21 cellular contexts compared by ENCODE assay signal in the genomic region with DNA sequence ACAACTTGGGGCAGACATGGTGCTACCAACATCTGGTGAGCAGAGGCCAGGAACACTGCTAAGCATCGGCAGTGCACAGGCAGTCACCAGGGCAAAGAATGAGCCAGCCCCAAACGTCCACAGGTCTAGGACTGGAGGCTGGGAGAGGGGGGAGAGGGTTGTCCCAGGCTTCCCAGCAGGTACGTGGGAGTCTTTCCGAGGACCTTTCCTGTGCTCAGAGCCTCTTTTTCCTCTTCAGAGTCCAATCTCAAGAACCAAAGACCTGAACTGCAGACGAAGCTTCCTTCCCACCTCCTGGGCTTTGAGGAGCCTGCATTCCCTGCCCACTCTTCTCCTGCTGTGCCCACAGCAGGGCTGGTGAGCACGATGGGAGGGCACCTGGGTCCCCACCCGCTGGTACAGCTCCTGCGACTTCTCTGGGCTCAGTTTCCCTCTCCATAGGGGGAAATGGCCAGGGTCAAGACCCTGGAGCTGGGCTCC. TPM values are rescaled to one million over a fixed set of nuclear protein-coding genes. Genes with fewer than 3 reads are reported as not detected.
DNase-seq lines count a peak whose midpoint lies in the region; ATAC-seq and TF ChIP-seq lines count a peak whose summit lies in the region.
"Had no signal": no experiment of that assay in that cellular context is flagged by ENCODE, and none has a peak within 500 bp of the region (broad histone marks: within the 10 kb centered on the region; RNA-seq: fewer than 3 reads in every experiment).

No MANE protein-coding gene starts in this region.

- H3K9me1 ChIP-seq in IMR-90 (ENCODE audit: insufficient read depth, low read length), result no peaks in the 10 kb centered on the region

- no peak overlapping the region for H3K9ac ChIP-seq in SK-N-SH
- no peak overlapping the region for H3K9ac ChIP-seq in IMR-90 (ENCODE audit: low read depth, low read length)
- H3K9ac ChIP-seq in mesenchymal stem cell (ENCODE audit: low read length), result no peak overlapping the region
- H3K9ac ChIP-seq: KMS-11 had no signal

- H3K9me2 ChIP-seq in SK-N-SH, result no peaks in the 10 kb centered on the region

- WGBS in SK-N-SH (ENCODE audit: low lambda C conversion rate), result 34% methylated on average over 5 of the region's 8 CpGs
- WGBS in IMR-90 (ENCODE audit: extremely low coverage in 2 of 2, insufficient read length in 1 of 2), 2 experiments, result 79% methylated on average over 2 of the region's 8 CpGs; no CpG with 5 or more reads in 1 of the 2 experiments
- 88% methylated on average over 8 of the region's 8 CpGs for WGBS in mesenchymal stem cell

- H2BK20ac ChIP-seq in IMR-90 (ENCODE audit: low read depth, low read length), result no peak overlapping the region; the same call in 1 of the 2 replicates

- H4K20me1 ChIP-seq in SK-N-SH (ENCODE audit: insufficient read depth) (no peaks in the 10 kb centered on the region), IMR-90 (ENCODE audit: insufficient read depth, low read length) (no peaks in the 10 kb centered on the region)

- H3K4me3 ChIP-seq in SK-N-SH (ENCODE audit: low read depth in 2 of 2, low read length in 1 of 2), result no peak overlapping the region
- no peak overlapping the region for H3K4me3 ChIP-seq in IMR-90 (ENCODE audit: insufficient read depth, low read depth, low read length)
- no peak overlapping the region for H3K4me3 ChIP-seq in mesenchymal stem cell (ENCODE audit: insufficient read depth in 1 of 2, low read depth in 1 of 2, low read length in 2 of 2)
- no peak overlapping the region for H3K4me3 ChIP-seq in brain microvascular endothelial cell (ENCODE audit: low read depth, low read length)
- H3K4me3 ChIP-seq: GM23338 had no signal

- intact Hi-C loops in IMR-90 (cut with micrococcal nuclease) (no loop called here), posterior vena cava (cut with DNase I) (no loop called here)

- no peak for TF ChIP-seq CTCF in SK-N-SH (IDR thresholded peaks at IDR 0.05)
- no peak for TF ChIP-seq CTCF in IMR-90 (conservative IDR thresholded peaks at IDR 0.05; ENCODE audit: low read depth, low read length)
- no peak for TF ChIP-seq CTCF in brain microvascular endothelial cell (IDR thresholded peaks at IDR 0.05; ENCODE audit: low read depth, low read length, missing control alignments)

- H3K79me2 ChIP-seq in SK-N-SH (ENCODE audit: insufficient read depth), result no peaks in the 10 kb centered on the region

- H4K91ac ChIP-seq in IMR-90 (ENCODE audit: insufficient read depth, low read depth, low read length), result no peak overlapping the region
- peak overlapping the region; percentile 98 for H4K91ac ChIP-seq in mesenchymal stem cell (ENCODE audit: low read length)

- H3K4me2 ChIP-seq in SK-N-SH, result no peak overlapping the region
- H3K4me2 ChIP-seq in IMR-90 (ENCODE audit: low read depth, low read length), result no peak overlapping the region
- H3K4me2 ChIP-seq in mesenchymal stem cell (ENCODE audit: low read length, poor library complexity, severe bottlenecking), result no peak overlapping the region
- H3K4me2 ChIP-seq: GM23338, KMS-11 had no signal

- H2AFZ ChIP-seq in SK-N-SH (ENCODE audit: low read depth), result no peak overlapping the region
- peak overlapping the region; percentile 1 for H2AFZ ChIP-seq in IMR-90 (replicated peaks; ENCODE audit: low read length, poor library complexity)
- H2AFZ ChIP-seq in mesenchymal stem cell (ENCODE audit: low read depth, low read length), result no peak overlapping the region
- H2AFZ ChIP-seq: GM23338 had no signal

- H2BK15ac ChIP-seq in IMR-90 (ENCODE audit: low read depth, low read length) (no peak overlapping the region), mesenchymal stem cell (ENCODE audit: low read depth, poor library complexity, severe bottlenecking) (peak overlapping the region; percentile 89)

- H3K18ac ChIP-seq in IMR-90 (ENCODE audit: low read depth, low read length) (peak overlapping the region; percentile 8; the same call in 1 of the 2 replicates), mesenchymal stem cell (ENCODE audit: low read depth in 1 of 2, low read length in 2 of 2) (peak overlapping the region; percentile 95 to 97)

- H2AK5ac ChIP-seq in IMR-90 (ENCODE audit: low read depth, low read length), result peak overlapping the region; percentile 59; the same call in 1 of the 2 replicates
- H2AK5ac ChIP-seq in mesenchymal stem cell (ENCODE audit: low read length, severe bottlenecking), result no peak overlapping the region

- H3K4me1 ChIP-seq in SK-N-SH (ENCODE audit: control insufficient read depth in 1 of 2, insufficient read depth in 2 of 2, low read depth in 1 of 2, low read length in 1 of 2), result peaks cover 0 to 90% of the 10 kb centered on the region in 2 experiments; a peak in 2 of 4 replicates
- peaks cover 9% of the 10 kb centered on the region; the same call in 1 of the 2 replicates for H3K4me1 ChIP-seq in IMR-90 (ENCODE audit: control insufficient read depth, insufficient read depth, low read length)
- H3K4me1 ChIP-seq in mesenchymal stem cell (ENCODE audit: control insufficient read depth, insufficient read depth, low read depth, low read length), result peaks cover 4% of the 10 kb centered on the region

- no peak overlapping the region for H2BK5ac ChIP-seq in IMR-90 (ENCODE audit: low read depth, low read length, poor library complexity, severe bottlenecking)
- H2BK5ac ChIP-seq in mesenchymal stem cell (ENCODE audit: low read depth, low read length, poor library complexity, severe bottlenecking), result no peak overlapping the region

- H3K4ac ChIP-seq in IMR-90 (ENCODE audit: low read depth, low read length) (peak overlapping the region; percentile 34; the same call in 1 of the 2 replicates), mesenchymal stem cell (ENCODE audit: low read depth in 1 of 2, low read length in 2 of 2) (peak overlapping the region; percentile 75 to 87)

- ATAC-seq in SK-N-SH treated with all-trans-retinoic acid at 6 μM for 48 hours (no peak; the same call in 2 of the 3 replicates), IMR-90 (ENCODE audit: low read depth) (peak; percentile 19; the same call in 1 of the 2 replicates)
- ATAC-seq: GM23338, HCT116, HepG2, PC-3 had no signal

- H3K23ac ChIP-seq in IMR-90 (ENCODE audit: low read depth, low read length) (no peak overlapping the region), mesenchymal stem cell (ENCODE audit: low read length in 2 of 2) (peak overlapping the region in 1 of 2 experiments; percentile 87)

- dilution Hi-C loops in IMR-90 (cut with HindIII; ENCODE audit: low sequenced_read_pairs, unreplicated experiment), result no loop called here

- H3K27ac ChIP-seq in SK-N-SH (ENCODE audit: low read depth in 2 of 2, low read length in 1 of 2) (peak overlapping the region in 1 of 2 experiments; percentile 100; a peak in 2 of 4 replicates), IMR-90 (ENCODE audit: insufficient read depth, low read length) (no peak overlapping the region), mesenchymal stem cell (ENCODE audit: low read length, poor library complexity, severe bottlenecking) (no peak overlapping the region), brain microvascular endothelial cell (no peak overlapping the region)
- H3K27ac ChIP-seq: 22Rv1, KMS-11 had no signal

- TF ChIP-seq POLR2A in IMR-90 (IDR thresholded peaks at IDR 0.05; ENCODE audit: low read depth, low read length), result no peak

- H2BK120ac ChIP-seq in IMR-90 (ENCODE audit: low read depth, low read length) (peak overlapping the region; percentile 63; the same call in 1 of the 2 replicates), mesenchymal stem cell (ENCODE audit: low read depth, low read length) (peak overlapping the region; percentile 92)

- no peak overlapping the region for H3K56ac ChIP-seq in IMR-90 (ENCODE audit: extremely low read depth, insufficient read depth, low read length)

- H3K27me3 ChIP-seq in SK-N-SH (ENCODE audit: insufficient read depth) (no peaks in the 10 kb centered on the region), IMR-90 (ENCODE audit: control insufficient read depth, insufficient read depth, low read length) (peaks cover 24% of the 10 kb centered on the region; the same call in 1 of the 2 replicates), mesenchymal stem cell (ENCODE audit: control insufficient read depth in 1 of 2, insufficient read depth in 1 of 2, low read length in 2 of 2) (peaks cover 18 to 91% of the 10 kb centered on the region in 2 experiments), brain microvascular endothelial cell (replicated peaks) (no peaks in the 10 kb centered on the region)

- H3K79me1 ChIP-seq in IMR-90 (ENCODE audit: low read depth in 1 of 2, low read length in 2 of 2), result no peaks in the 10 kb centered on the region
- H3K79me1 ChIP-seq in mesenchymal stem cell (replicated peaks; ENCODE audit: low read length, poor library complexity, severe bottlenecking), result no peaks in the 10 kb centered on the region

- no peaks in the 10 kb centered on the region for H3K9me3 ChIP-seq in SK-N-SH
- peaks cover 10% of the 10 kb centered on the region for H3K9me3 ChIP-seq in IMR-90 (ENCODE audit: control insufficient read depth, insufficient read depth, low read length)
- peaks cover 8% of the 10 kb centered on the region for H3K9me3 ChIP-seq in mesenchymal stem cell (ENCODE audit: control insufficient read depth, low read length)

- no peak overlapping the region for H3K14ac ChIP-seq in IMR-90 (replicated peaks; ENCODE audit: low read depth, low read length)
- H3K14ac ChIP-seq in mesenchymal stem cell (ENCODE audit: low read length in 2 of 2), result peak overlapping the region in 1 of 2 experiments; percentile 49

- CTCF ChIA-PET in SK-N-SH (lab: Yijun Ruan, JAX), result interaction anchor here (1.2 to 1.7 kb wide), 4 partner anchors 125 to 335 kb away, joined by 3 to 5 read pairs (median 3); no protein-coding TSS in a partner anchor
- CTCF ChIA-PET in IMR-90 (lab: Yijun Ruan, JAX), result interaction anchor here (0.6 kb wide), 1 partner anchor 920 kb away, joined by 3 read pairs; no protein-coding TSS in a partner anchor

- POLR2A ChIA-PET in SK-N-SH (lab: Yijun Ruan, JAX), result interaction anchor here (1.1 kb wide), 1 partner anchor 8 kb away, joined by 3 read pairs; no protein-coding TSS in a partner anchor
- POLR2A ChIA-PET in IMR-90 (lab: Charles Lee; ENCODE audit: unreplicated experiment), result no interaction called here

- H2BK12ac ChIP-seq in mesenchymal stem cell (ENCODE audit: low read length in 2 of 2), result peak overlapping the region; percentile 84 to 99

- in situ Hi-C loops in IMR-90 (cut with MboI; ENCODE audit: low sequenced_read_pairs) (no loop called here), brain microvascular endothelial cell (cut with HindIII; ENCODE audit: low pct_ligation_motif_present, low sequenced_read_pairs) (no loop called here)

- TF ChIP-seq RAD21 in SK-N-SH (IDR thresholded peaks at IDR 0.05; ENCODE audit: low read length) (no peak), IMR-90 (IDR thresholded peaks at IDR 0.05; ENCODE audit: low read length) (no peak)

- H3K36me3 ChIP-seq in SK-N-SH (replicated peaks in 1 of 2; ENCODE audit: control insufficient read depth in 1 of 2, insufficient read depth in 2 of 2, low read length in 1 of 2) (no peaks in the 10 kb centered on the region), IMR-90 (ENCODE audit: control insufficient read depth, insufficient read depth, low read length) (no peaks in the 10 kb centered on the region), mesenchymal stem cell (ENCODE audit: control insufficient read depth in 1 of 2, insufficient read depth in 2 of 2, low read depth in 1 of 2, low read length in 2 of 2) (no peaks in the 10 kb centered on the region), brain microvascular endothelial cell (replicated peaks) (no peaks in the 10 kb centered on the region)

- H4K8ac ChIP-seq in IMR-90 (ENCODE audit: low read depth in 2 of 2, low read length in 2 of 2) (peak overlapping the region in 1 of 2 experiments; percentile 4; a peak in 2 of 4 replicates), mesenchymal stem cell (ENCODE audit: low read length) (peak overlapping the region; percentile 99)

- BruUV-seq in IMR-90 (replicated peaks; lab: Mats Ljungman, UMichigan), result no TSS peak

- H4K5ac ChIP-seq in IMR-90 (ENCODE audit: low read depth, low read length), result peak overlapping the region; percentile 4; the same call in 1 of the 2 replicates

- no peak for TF ChIP-seq EP300 in SK-N-SH (IDR thresholded peaks at IDR 0.05; ENCODE audit: borderline replicate concordance in 1 of 2, low read depth in 1 of 2, low read length in 1 of 2)

- no peaks in the 10 kb centered on the region for H3F3A ChIP-seq in SK-N-SH (replicated peaks; ENCODE audit: insufficient read depth)

- DNase-seq in SK-N-SH (no peak), IMR-90 (no peak), mesenchymal stem cell (peak; percentile 10), posterior vena cava (ENCODE audit: low spot score) (peak; percentile 40), EL (no peak), brain microvascular endothelial cell (no peak), SHP77 (lab: John Stamatoyannopoulos, UW) (no peak)
- DNase-seq: DND-41, MV-4-11, NCI-H1694 treated with DMSO at 0.1 percent for 48 hours, NCI-H510A, NCI-H82, PC-3, RPMI8226, SIG-M5 had no signal

- no peak overlapping the region for H2AK9ac ChIP-seq in IMR-90 (replicated peaks; ENCODE audit: low read depth, low read length, poor library complexity)

RNA-seq across cellular contexts. Expression of a gene that starts 48.7 kb away (rescaled TPM):
- polyA plus RNA-seq in SK-N-SH (2012; rRNA removed) (1.2 and 1.7 TPM in 2 replicates), IMR-90 (2012; rRNA removed) (0.07 TPM in 1 of 2 replicates, not detected in the other)
- polyA plus RNA-seq in SK-N-SH (2012; cell fraction: cytosol; rRNA removed), result 1.7 and 2.8 TPM in 2 replicates
- polyA plus RNA-seq in SK-N-SH (2012; cell fraction: nucleus; rRNA removed), result 0.73 and 0.87 TPM in 2 replicates
- total RNA-seq in IMR-90 (2012; rRNA removed) (under 0.01 TPM in 1 of 2 replicates, not detected in the other), posterior vena cava (not detected)
- 0.03 and 0.28 TPM in 2 replicates for polyA plus RNA-seq in IMR-90 (2012; cell fraction: cytosol; rRNA removed)
- 0.09 TPM in 1 of 2 replicates, not detected in the other for polyA plus RNA-seq in IMR-90 (2012; cell fraction: nucleus; rRNA removed; ENCODE audit: low replicate concordance)
- polyA plus RNA-seq in mesenchymal stem cell (2013, experiment 1 of 2), result 80.9 TPM
- polyA plus RNA-seq in mesenchymal stem cell (2013, experiment 2 of 2), result 81.8 TPM
- total RNA-seq: PC-3 had no signal

RNA-seq across cellular contexts. Expression of a gene that starts 50.5 kb away (rescaled TPM):
- polyA plus RNA-seq in SK-N-SH (2012; rRNA removed) (not detected in 2 replicates), IMR-90 (2012; rRNA removed) (518 and 556 TPM in 2 replicates)
- not detected in 2 replicates for polyA plus RNA-seq in SK-N-SH (2012; cell fraction: cytosol; rRNA removed)
- polyA plus RNA-seq in SK-N-SH (2012; cell fraction: nucleus; rRNA removed), result not detected in 2 replicates
- total RNA-seq in IMR-90 (2012; rRNA removed) (31.5 and 32.5 TPM in 2 replicates), posterior vena cava (10 to 100 TPM; 56.2 to 99.4 TPM)
- polyA plus RNA-seq in IMR-90 (2012; cell fraction: cytosol; rRNA removed), result 53.8 and 53.9 TPM in 2 replicates
- polyA plus RNA-seq in IMR-90 (2012; cell fraction: nucleus; rRNA removed; ENCODE audit: low replicate concordance), result 8,555 and 8,817 TPM in 2 replicates
- polyA plus RNA-seq in mesenchymal stem cell (2013, experiment 1 of 2), result 0.12 TPM
- polyA plus RNA-seq in mesenchymal stem cell (2013, experiment 2 of 2), result 0.01 TPM
- total RNA-seq: GM23338, HepG2, PC-3 had no signal
- polyA plus RNA-seq: GM23338 had no signal

Comparison
In these comparisons a context has a peak if more than half of its experiments do, and no peak if none do; other contexts are left out.
1. DNase-seq: peak in mesenchymal stem cell (single experiment) and posterior vena cava (single experiment); none in SK-N-SH (single experiment), IMR-90 (single experiment), EL (single experiment), brain microvascular endothelial cell (single experiment) and SHP77 (0 of 2).